In the genomic region with DNA sequence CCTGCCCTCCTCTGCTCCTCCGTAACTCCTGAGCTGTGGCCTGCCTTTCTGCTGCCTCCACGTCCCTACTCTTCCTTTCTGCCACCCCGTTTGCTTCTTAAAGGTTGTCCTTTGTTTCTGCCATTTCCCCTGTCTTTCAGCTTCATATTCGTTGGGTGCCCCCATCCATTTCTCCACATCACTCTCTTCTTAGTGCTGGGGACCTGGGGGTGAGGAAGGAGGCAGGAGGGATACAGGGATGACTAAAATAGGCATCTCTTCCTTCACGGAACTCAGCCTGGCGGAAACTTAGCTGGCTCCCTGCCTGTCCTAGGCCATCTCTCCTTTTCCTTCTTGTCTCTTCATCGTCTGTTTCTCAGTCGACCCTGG, we compare ENCODE assay signal across 8 cellular contexts.
DNase-seq lines count a peak whose midpoint lies in the region; ATAC-seq, FAIRE-seq and TF ChIP-seq lines count a peak whose summit lies in the region.

No MANE protein-coding gene starts in this region.

- H3K27ac ChIP-seq in heart right ventricle (no peak overlapping the region), muscle layer of duodenum (ENCODE audit: low read length) (no peak overlapping the region), urinary bladder (ENCODE audit: low read depth) (no peak overlapping the region)

- FAIRE-seq in bronchial epithelial cell (lab: Jason Lieb, UNC) = no peak

- ATAC-seq in heart right ventricle (no peak), GM21723 (IDR thresholded peaks at IDR 0.05; ENCODE audit: unreplicated experiment) (no peak), omental fat pad (ENCODE audit: low FRiP score) (no peak)

- H3K9me3 ChIP-seq in heart right ventricle (no peaks in the 10 kb centered on the region), muscle layer of duodenum (ENCODE audit: control insufficient read depth in 1 of 2, low read length in 2 of 2) (no peaks in the 10 kb centered on the region)

- H3K4me3 ChIP-seq in heart right ventricle (peak overlapping the region in 9 of 10 donors; percentile 41 to 59 (median 54)), bronchial epithelial cell (ENCODE audit: low read depth, low read length) (peak overlapping the region; percentile 38), muscle layer of duodenum (ENCODE audit: low read depth in 1 of 2, low read length in 2 of 2) (peak overlapping the region; percentile 51 to 79), urinary bladder (ENCODE audit: low read depth, low read length) (peak overlapping the region; percentile 41)

- no peak for DNase-seq in heart right ventricle
- DNase-seq in cardiac septum (ENCODE audit: low spot score) = no peak
- no peak for DNase-seq in bronchial epithelial cell (ENCODE audit: low read depth)
- no peak for DNase-seq in omental fat pad (ENCODE audit: low spot score)
- no peak for DNase-seq in GF-D8 (lab: John Stamatoyannopoulos, UW)

- H3K36me3 ChIP-seq in heart right ventricle (no peaks in the 10 kb centered on the region), bronchial epithelial cell (ENCODE audit: control insufficient read depth, insufficient read depth, low read length) (no peaks in the 10 kb centered on the region), muscle layer of duodenum (ENCODE audit: control insufficient read depth in 1 of 2, insufficient read depth in 2 of 2, low read length in 2 of 2) (no peaks in the 10 kb centered on the region), urinary bladder (ENCODE audit: insufficient read depth) (no peaks in the 10 kb centered on the region)

- 24 to 27% methylated on average over 8 of the region's 8 CpGs for WGBS in heart right ventricle, 2 donors
- 37% methylated on average over 8 of the region's 8 CpGs for WGBS in urinary bladder

- H3K4me1 ChIP-seq in heart right ventricle (peaks cover 0 to 23% (median 3%) of the 10 kb centered on the region in 9 donors), muscle layer of duodenum (ENCODE audit: control insufficient read depth in 1 of 2, insufficient read depth in 2 of 2, low read length in 2 of 2) (peaks cover 3 to 14% of the 10 kb centered on the region in 2 donors), urinary bladder (ENCODE audit: insufficient read depth) (no peaks in the 10 kb centered on the region)

- H3K27me3 ChIP-seq in heart right ventricle (peaks cover 0 to 75% (median 47%) of the 10 kb centered on the region in 7 donors), bronchial epithelial cell (ENCODE audit: control insufficient read depth, insufficient read depth, low read length) (no peaks in the 10 kb centered on the region), muscle layer of duodenum (ENCODE audit: low read depth, low read length) (peaks cover 16% of the 10 kb centered on the region)

- intact Hi-C loops in heart right ventricle (cut with DNase I) = loop anchor here in 2 of 10 donors (2.0 to 10.0 kb wide), 2 partner anchors 151 to 239 kb away; no protein-coding TSS in a partner anchor
- intact Hi-C loops in cardiac septum (cut with DNase I) = loop anchor here (10.0 kb wide), 1 partner anchor 119 kb away; a partner anchor contains a TSS

- TF ChIP-seq CTCF in heart right ventricle (IDR thresholded peaks at IDR 0.05) = no peak
- TF ChIP-seq CTCF in bronchial epithelial cell (IDR thresholded peaks at IDR 0.05; ENCODE audit: insufficient read depth, low read length, severe bottlenecking) = no peak
- no peak for TF ChIP-seq CTCF in omental fat pad (IDR thresholded peaks at IDR 0.05)
